12 cellular contexts compared by ENCODE assay signal in genomic region chr6:159886270-159886669, GRCh38. TPM values are rescaled to one million over a fixed set of nuclear protein-coding genes. Genes with fewer than 3 reads are reported as not detected.
"Had no signal": no experiment of that assay in that cellular context is flagged by ENCODE, and none has a peak within 500 bp of the region (broad histone marks: within the 10 kb centered on the region; RNA-seq: fewer than 3 reads in every experiment).

No MANE protein-coding gene starts in this region.

- H3K9me3 ChIP-seq: HAP-1 had no signal

- H3K36me3 ChIP-seq: HAP-1 had no signal

- H3K4me3 ChIP-seq: GM23248, GM23338, HAP-1 had no signal

- H3K27ac ChIP-seq: GM23248 had no signal

- H2AFZ ChIP-seq: GM23248 had no signal

- FAIRE-seq: H1, H54 had no signal

- H3K4me2 ChIP-seq: GM23338 had no signal

- H3K9ac ChIP-seq: GM23248 had no signal

- DNase-seq: GM23248, GOT3, H7, H9, HCEC 1CT, HFFc6 had no signal

- ATAC-seq: GM23338, HCT116 had no signal

- H3K4me1 ChIP-seq: HAP-1 had no signal

RNA-seq across cellular contexts. Expression of gene MAS1, which starts 4.5 kb away (rescaled TPM):
- total RNA-seq: GM23248, H1, H4, H7, HFFc6 had no signal
- polyA plus RNA-seq: GM23248, GM23338 had no signal
